ENCODE assay signal across 6 cellular contexts in the genomic region with DNA sequence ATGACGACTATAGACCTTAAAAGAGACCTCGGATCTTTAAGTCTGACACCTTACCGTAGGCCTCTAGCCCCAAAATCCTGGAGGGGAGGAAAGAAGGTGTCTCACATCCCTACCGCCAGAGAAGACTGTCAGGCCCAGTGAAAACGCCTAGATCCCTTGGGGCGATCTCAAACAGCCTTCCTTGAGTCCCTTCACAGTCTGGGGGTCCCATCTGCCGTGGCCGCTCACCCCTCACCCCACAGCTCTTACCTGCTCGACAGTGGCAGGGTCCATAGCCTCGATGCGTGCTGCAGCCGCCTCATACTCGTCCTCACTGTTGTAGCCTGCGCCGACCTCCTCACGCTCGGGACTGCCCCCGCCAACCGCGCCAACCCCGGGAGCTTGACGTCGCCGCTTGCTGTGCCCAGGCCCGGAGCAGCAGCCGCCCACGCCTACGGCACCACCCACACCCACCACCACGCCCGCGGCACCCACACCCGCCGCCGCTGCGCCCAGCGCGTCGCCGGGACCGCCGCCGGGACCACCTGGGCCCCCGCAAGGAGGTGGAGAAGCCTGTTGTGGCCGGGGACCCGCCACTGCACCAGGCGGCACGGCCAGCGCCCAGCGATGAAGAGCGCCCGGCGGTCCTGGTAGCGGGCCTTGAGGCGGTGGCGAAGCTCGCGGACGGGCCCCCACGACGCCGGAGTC. TPM values are rescaled to one million over a fixed set of nuclear protein-coding genes. Genes with fewer than 3 reads are reported as not detected.
DNase-seq lines count a peak whose midpoint lies in the region; ATAC-seq and TF ChIP-seq lines count a peak whose summit lies in the region.

No MANE protein-coding gene starts in this region.

- peaks cover 0 to 6% (median 0%) of the 10 kb centered on the region in 4 donors for H3K4me1 ChIP-seq in right lobe of liver

- TF ChIP-seq POLR2A in right lobe of liver (IDR thresholded peaks at IDR 0.05), result no peak

- H3K4me3 ChIP-seq in right lobe of liver, result peak overlapping the region; percentile 55 to 70 (median 63)

- 20% methylated on average over 4 of the region's 61 CpGs for WGBS in right lobe of liver (ENCODE audit: insufficient coverage, low coverage, low lambda C conversion rate, missing lambda C conversion rate)

- intact Hi-C loops in right lobe of liver (cut with DNase I), result loop anchor here in 1 of 2 donors (10.0 kb wide), 1 partner anchor 52 kb away; no protein-coding TSS in a partner anchor

- DNase-seq in activated gamma-delta T cell treated with anti-CD3 and anti-CD28 coated beads, Interleukin-2, amount 50 U/mL, for 16 hours (ENCODE audit: low read depth), result peak; percentile 35
- DNase-seq in right lobe of liver (peak in 2 of 3 donors; percentile 48 to 54), NCI-H446 treated with DMSO at 0.1 percent for 48 hours (lab: John Stamatoyannopoulos, UW) (no peak), OCI-M2 (lab: John Stamatoyannopoulos, UW; ENCODE audit: unreplicated experiment) (no peak), occipital lobe (lab: John Stamatoyannopoulos, UW) (no peak)

- no peak for TF ChIP-seq CTCF in right lobe of liver (IDR thresholded peaks at IDR 0.05)

- peak; percentile 1 for ATAC-seq in HG03521 (IDR thresholded peaks at IDR 0.05; ENCODE audit: unreplicated experiment)
- ATAC-seq in right lobe of liver, result no peak

- H3K27ac ChIP-seq in right lobe of liver, result peak overlapping the region in 2 of 3 donors; percentile 57 to 95

- H3K36me3 ChIP-seq in right lobe of liver, result peaks cover 0 to 5% (median 0%) of the 10 kb centered on the region in 4 donors

- no peaks in the 10 kb centered on the region for H3K27me3 ChIP-seq in right lobe of liver

- no peaks in the 10 kb centered on the region for H3K9me3 ChIP-seq in right lobe of liver

RNA-seq across cellular contexts. Expression of a gene that starts 0.5 kb away (rescaled TPM):
- 10 to 100 TPM; 14.4 to 24.1 (median 21.6) TPM for total RNA-seq in right lobe of liver
- 18.1 TPM for total RNA-seq in occipital lobe

RNA-seq across cellular contexts. Expression of a gene that starts 14.8 kb away (rescaled TPM):
- total RNA-seq in right lobe of liver (1 to 10 TPM in 1 of 6 experiments, under 1 TPM in 5; 0.31 to 1.2 (median 0.46) TPM), occipital lobe (1.1 TPM)

RNA-seq across cellular contexts. Expression of a gene that starts 38.0 kb away (rescaled TPM):
- total RNA-seq in right lobe of liver (1 to 10 TPM; 1.7 to 8.8 (median 6.8) TPM), occipital lobe (10.6 TPM)

RNA-seq across cellular contexts. Expression of a gene that starts 45.2 kb away (rescaled TPM):
- total RNA-seq in right lobe of liver (10 to 100 TPM; 15.3 to 32.1 (median 22.0) TPM), occipital lobe (29.9 TPM)

RNA-seq across cellular contexts. Expression of a gene that starts 45.4 kb away (rescaled TPM):
- total RNA-seq in right lobe of liver (10 to 100 TPM; 15.0 to 19.5 (median 17.3) TPM), occipital lobe (8.7 TPM)

Comparison
In these comparisons a context has a peak if more than half of its experiments do, and no peak if none do; other contexts are left out.
1. DNase-seq: peak in activated gamma-delta T cell treated with anti-CD3 and anti-CD28 coated beads, Interleukin-2, amount 50 U/mL, for 16 hours (single experiment) and right lobe of liver (2 of 3); none in NCI-H446 treated with DMSO at 0.1 percent for 48 hours (single experiment), OCI-M2 (single experiment) and occipital lobe (single experiment).